Comparison of ENCODE assay signal across 8 cellular contexts in the genomic region with DNA sequence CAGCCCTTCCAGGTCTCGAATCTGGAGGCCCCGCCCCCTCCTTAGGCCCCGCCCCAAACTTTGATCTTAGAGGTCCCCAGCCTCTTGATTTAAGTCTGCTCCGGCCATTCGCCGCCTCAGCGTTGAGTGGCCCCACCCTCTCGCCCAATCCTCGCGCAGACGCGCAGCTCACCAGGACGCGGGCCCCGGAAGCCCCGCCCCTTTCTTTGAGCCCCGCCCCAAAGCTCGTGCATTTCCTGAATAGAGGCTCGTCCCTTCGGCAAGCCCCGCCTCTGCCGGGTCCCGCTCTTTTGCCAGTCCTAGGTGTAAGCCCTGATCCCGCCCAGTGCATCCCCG. TPM values are rescaled to one million over a fixed set of nuclear protein-coding genes. Genes with fewer than 3 reads are reported as not detected.
DNase-seq lines count a peak whose midpoint lies in the region; ATAC-seq and TF ChIP-seq lines count a peak whose summit lies in the region.

No MANE protein-coding gene starts in this region.

- POLR2A ChIA-PET in SK-N-SH (lab: Yijun Ruan, JAX): interaction anchor here (0.6 to 1.8 kb wide), 5 partner anchors 9 to 661 kb away, joined by 3 to 6 read pairs (median 3); partner anchors contain the start of gene MIF

- peaks cover 17 to 34% of the 10 kb centered on the region in 2 experiments for H3K36me3 ChIP-seq in SK-N-SH (replicated peaks in 1 of 2; ENCODE audit: control insufficient read depth in 1 of 2, insufficient read depth in 2 of 2, low read length in 1 of 2)
- no peaks in the 10 kb centered on the region for H3K36me3 ChIP-seq in testis (ENCODE audit: low read depth, missing control alignments)

- CTCF ChIA-PET in SK-N-SH (lab: Yijun Ruan, JAX): no interaction called here

- H3K4me1 ChIP-seq in SK-N-SH (ENCODE audit: control insufficient read depth in 1 of 2, insufficient read depth in 2 of 2, low read depth in 1 of 2, low read length in 1 of 2): peaks cover 16 to 23% of the 10 kb centered on the region in 2 experiments; a peak in 3 of 4 replicates
- peaks cover 39% of the 10 kb centered on the region for H3K4me1 ChIP-seq in testis

- peak overlapping the region; percentile 91 for H2AFZ ChIP-seq in SK-N-SH (ENCODE audit: low read depth)

- peak overlapping the region; percentile 97 for H3K9ac ChIP-seq in SK-N-SH

- ATAC-seq in activated naive CD4-positive, alpha-beta T cell treated with anti-CD3 and anti-CD28 coated beads, Interleukin-2, amount 50 U/mL, for 72 hours: peak; percentile 85 to 89

- H3K27me3 ChIP-seq in SK-N-SH (ENCODE audit: insufficient read depth): no peaks in the 10 kb centered on the region
- no peaks in the 10 kb centered on the region for H3K27me3 ChIP-seq in testis

- peak overlapping the region; percentile 96 for H3K4me2 ChIP-seq in SK-N-SH

- H3K4me3 ChIP-seq in NB4 (ENCODE audit: low read depth, low read length): peak overlapping the region; percentile 97
- peak overlapping the region; percentile 97 to 99 for H3K4me3 ChIP-seq in SK-N-SH (ENCODE audit: low read depth in 2 of 2, low read length in 1 of 2)
- H3K4me3 ChIP-seq in testis: peak overlapping the region; percentile 84 to 97

- no peaks in the 10 kb centered on the region for H3F3A ChIP-seq in SK-N-SH (replicated peaks; ENCODE audit: insufficient read depth)

- WGBS in SK-N-SH (ENCODE audit: low lambda C conversion rate): 1% methylated on average over 19 of the region's 25 CpGs
- 0 to 2% methylated on average over 16 to 24 of the region's 25 CpGs for WGBS in testis, 2 donors

- peaks cover 34% of the 10 kb centered on the region for H3K36me3 Mint-ChIP-seq in HFFc6 (ENCODE audit: low read depth)
- peaks cover 36 to 38% of the 10 kb centered on the region in 2 donors for H3K36me3 Mint-ChIP-seq in activated naive CD4-positive, alpha-beta T cell treated with anti-CD3 and anti-CD28 coated beads, Interleukin-2, amount 50 U/mL, for 72 hours

- intact Hi-C loops in testis (cut with DNase I; ENCODE audit: low total_unique reads): no loop called here

- peak overlapping the region; percentile 97 for H3K27ac Mint-ChIP-seq in HFFc6
- peak overlapping the region; percentile 96 to 98 for H3K27ac Mint-ChIP-seq in activated naive CD4-positive, alpha-beta T cell treated with anti-CD3 and anti-CD28 coated beads, Interleukin-2, amount 50 U/mL, for 72 hours

- H3K9me3 Mint-ChIP-seq in HFFc6: no peaks in the 10 kb centered on the region
- H3K9me3 Mint-ChIP-seq in activated naive CD4-positive, alpha-beta T cell treated with anti-CD3 and anti-CD28 coated beads, Interleukin-2, amount 50 U/mL, for 72 hours: no peaks in the 10 kb centered on the region

- H3K9me3 ChIP-seq in SK-N-SH (no peaks in the 10 kb centered on the region), testis (no peaks in the 10 kb centered on the region)

- H3K4me1 Mint-ChIP-seq in HFFc6 (ENCODE audit: low read depth): peaks cover 54% of the 10 kb centered on the region

- H3K27ac ChIP-seq in SK-N-SH (ENCODE audit: low read depth in 2 of 2, low read length in 1 of 2): peak overlapping the region; percentile 97 to 98
- H3K27ac ChIP-seq in testis: peak overlapping the region; percentile 94 to 98

- no peak for TF ChIP-seq EP300 in SK-N-SH (IDR thresholded peaks at IDR 0.05; ENCODE audit: borderline replicate concordance in 1 of 2, low read depth in 1 of 2, low read length in 1 of 2)

- H3K4me3 Mint-ChIP-seq in HFFc6: peak overlapping the region; percentile 97

- TF ChIP-seq POLR2A in NB4 (IDR thresholded peaks at IDR 0.05; ENCODE audit: extremely low read depth, insufficient read length): peak; percentile 16
- TF ChIP-seq POLR2A in testis (IDR thresholded peaks at IDR 0.05): no peak

- peaks cover 91% of the 10 kb centered on the region for H3K79me2 ChIP-seq in SK-N-SH (ENCODE audit: insufficient read depth)

- no peaks in the 10 kb centered on the region for H3K9me2 ChIP-seq in SK-N-SH

- H4K20me1 ChIP-seq in SK-N-SH (ENCODE audit: insufficient read depth): peaks cover 21% of the 10 kb centered on the region

- peaks cover 3% of the 10 kb centered on the region for H3K27me3 Mint-ChIP-seq in HFFc6 (ENCODE audit: insufficient read depth)

- no peak for TF ChIP-seq RAD21 in SK-N-SH (IDR thresholded peaks at IDR 0.05; ENCODE audit: low read length)

- DNase-seq in GM04503 (ENCODE audit: low read depth) (peak; percentile 86), HFFc6 (peak; percentile 98), NB4 (ENCODE audit: low read depth) (peak; percentile 98), SK-N-SH (peak; percentile 99), glomerular endothelial cell (ENCODE audit: extremely low read depth, low read depth, low spot score) (peak; percentile 71), occipital lobe (lab: John Stamatoyannopoulos, UW) (peak; percentile 99), testis (peak; percentile 100)
- peak; percentile 97 to 98 for DNase-seq in activated naive CD4-positive, alpha-beta T cell treated with anti-CD3 and anti-CD28 coated beads, Interleukin-2, amount 50 U/mL, for 72 hours (ENCODE audit: low spot score in 2 of 2)

- TF ChIP-seq CTCF in HFFc6 (IDR thresholded peaks at IDR 0.05) (no peak), NB4 (IDR thresholded peaks at IDR 0.05; ENCODE audit: low read depth, low read length) (no peak), SK-N-SH (IDR thresholded peaks at IDR 0.05) (no peak), testis (IDR thresholded peaks at IDR 0.05) (no peak)

TF ChIP-seq in SK-N-SH, 30 proteins besides CTCF, POLR2A, EP300 and RAD21 (continues in another document):
- no peak for TF ChIP-seq FOXJ3 (CRISPR knock-in tag; IDR thresholded peaks at IDR 0.05)

RNA-seq across cellular contexts. Expression of gene GUCD1, which starts 0.2 kb away (rescaled TPM):
- 10 to 100 TPM; 82.4 to 99.5 (median 89.0) TPM for total RNA-seq in HFFc6 (2021; fragmentation: NEBNext Ultra II Directional; extraction: Animal tissue kit (Norgen Biotek cat#: 25700))
- 71.0 and 80.7 TPM in 2 replicates for polyA plus RNA-seq in SK-N-SH (2012; rRNA removed)
- polyA plus RNA-seq in SK-N-SH (2012; cell fraction: cytosol; rRNA removed): 41.7 and 56.7 TPM in 2 replicates
- polyA plus RNA-seq in SK-N-SH (2012; cell fraction: nucleus; rRNA removed): 80.2 and 104 TPM in 2 replicates
- total RNA-seq in activated naive CD4-positive, alpha-beta T cell treated with anti-CD3 and anti-CD28 coated beads, Interleukin-2, amount 50 U/mL, for 72 hours: 100 to 1,000 TPM; 106 to 137 TPM
- total RNA-seq in glomerular endothelial cell: 116 and 135 TPM in 2 replicates
- total RNA-seq in occipital lobe: 48.7 TPM
- total RNA-seq in testis: 100 to 1,000 TPM in 1 of 2 donors, 10 to 100 TPM in 1; 91.7 to 123 TPM
- 93.6 TPM for polyA plus RNA-seq in testis (ENCODE audit: insufficient read depth, low read depth, low replicate concordance)

RNA-seq across cellular contexts. Expression of gene SNRPD3, which starts 0.7 kb away (rescaled TPM):
- 100 to 1,000 TPM in 5 of 6 experiments, 10 to 100 TPM in 1; 98.9 to 108 (median 104) TPM for total RNA-seq in HFFc6 (2021; fragmentation: NEBNext Ultra II Directional; extraction: Animal tissue kit (Norgen Biotek cat#: 25700))
- polyA plus RNA-seq in SK-N-SH (2012; rRNA removed): 177 and 212 TPM in 2 replicates
- 176 and 201 TPM in 2 replicates for polyA plus RNA-seq in SK-N-SH (2012; cell fraction: cytosol; rRNA removed)
- polyA plus RNA-seq in SK-N-SH (2012; cell fraction: nucleus; rRNA removed): 95.0 and 101 TPM in 2 replicates
- 100 to 1,000 TPM; 115 to 138 TPM for total RNA-seq in activated naive CD4-positive, alpha-beta T cell treated with anti-CD3 and anti-CD28 coated beads, Interleukin-2, amount 50 U/mL, for 72 hours
- total RNA-seq in glomerular endothelial cell: 163 and 240 TPM in 2 replicates
- total RNA-seq in occipital lobe: 124 TPM
- 100 to 1,000 TPM; 117 to 175 TPM for total RNA-seq in testis
- 75.5 TPM for polyA plus RNA-seq in testis (ENCODE audit: insufficient read depth, low read depth, low replicate concordance)

RNA-seq across cellular contexts. Expression of gene LRRC75B, which starts 37.7 kb away (rescaled TPM):
- total RNA-seq in HFFc6 (2021; fragmentation: NEBNext Ultra II Directional; extraction: Animal tissue kit (Norgen Biotek cat#: 25700)): 1 to 10 TPM in 3 of 6 experiments, under 1 TPM in 3; 0.87 to 1.6 (median 1.0) TPM
- 11.0 and 12.3 TPM in 2 replicates for polyA plus RNA-seq in SK-N-SH (2012; rRNA removed)
- polyA plus RNA-seq in SK-N-SH (2012; cell fraction: cytosol; rRNA removed): 3.1 and 5.2 TPM in 2 replicates
- polyA plus RNA-seq in SK-N-SH (2012; cell fraction: nucleus; rRNA removed): 65.6 and 88.9 TPM in 2 replicates
- 1 to 10 TPM in 1 of 2 donors, under 1 TPM in 1; 0.91 to 1.1 TPM for total RNA-seq in activated naive CD4-positive, alpha-beta T cell treated with anti-CD3 and anti-CD28 coated beads, Interleukin-2, amount 50 U/mL, for 72 hours
- total RNA-seq in glomerular endothelial cell: 11.9 and 12.2 TPM in 2 replicates
- 5.3 TPM for total RNA-seq in occipital lobe
- total RNA-seq in testis: 100 to 1,000 TPM; 120 to 162 TPM
- polyA plus RNA-seq in testis (ENCODE audit: insufficient read depth, low read depth, low replicate concordance): 33.0 TPM

RNA-seq across cellular contexts. Expression of gene GGT1, which starts 47.9 kb away (rescaled TPM):
- total RNA-seq in HFFc6 (2021; fragmentation: NEBNext Ultra II Directional; extraction: Animal tissue kit (Norgen Biotek cat#: 25700)): 1 to 10 TPM in 5 of 6 experiments, under 1 TPM in 1; 0.89 to 2.8 (median 1.4) TPM
- polyA plus RNA-seq in SK-N-SH (2012; rRNA removed) (1.6 and 1.8 TPM in 2 replicates), testis (ENCODE audit: insufficient read depth, low read depth, low replicate concordance) (23.1 TPM)
- 0.45 and 0.63 TPM in 2 replicates for polyA plus RNA-seq in SK-N-SH (2012; cell fraction: cytosol; rRNA removed)
- 7.0 and 9.8 TPM in 2 replicates for polyA plus RNA-seq in SK-N-SH (2012; cell fraction: nucleus; rRNA removed)
- total RNA-seq in activated naive CD4-positive, alpha-beta T cell treated with anti-CD3 and anti-CD28 coated beads, Interleukin-2, amount 50 U/mL, for 72 hours: 10 to 100 TPM; 31.3 to 48.4 TPM
- total RNA-seq in glomerular endothelial cell (8.2 and 18.7 TPM in 2 replicates), occipital lobe (2.2 TPM), testis (10 to 100 TPM; 75.3 to 78.2 TPM)

RNA-seq across cellular contexts. Expression of gene UPB1, which starts 60.0 kb away (rescaled TPM):
- under 1 TPM in 4 of 6 experiments, not detected in 2; 0.07 to 0.14 (median 0.12) TPM for total RNA-seq in HFFc6 (2021; fragmentation: NEBNext Ultra II Directional; extraction: Animal tissue kit (Norgen Biotek cat#: 25700))
- polyA plus RNA-seq in SK-N-SH (2012; rRNA removed) (0.30 and 0.49 TPM in 2 replicates), testis (ENCODE audit: insufficient read depth, low read depth, low replicate concordance) (6.7 TPM)
- 0.14 and 0.20 TPM in 2 replicates for polyA plus RNA-seq in SK-N-SH (2012; cell fraction: cytosol; rRNA removed)
- polyA plus RNA-seq in SK-N-SH (2012; cell fraction: nucleus; rRNA removed): 1.4 and 1.7 TPM in 2 replicates
- under 1 TPM; 0.23 to 0.57 TPM for total RNA-seq in activated naive CD4-positive, alpha-beta T cell treated with anti-CD3 and anti-CD28 coated beads, Interleukin-2, amount 50 U/mL, for 72 hours
- total RNA-seq in glomerular endothelial cell (0.24 and 0.35 TPM in 2 replicates), occipital lobe (not detected), testis (10 to 100 TPM; 11.5 to 12.1 TPM)

Comparison
In these comparisons a context has a peak if more than half of its experiments do, and no peak if none do; other contexts are left out.
1. Peak in every context shown above with its lines: DNase-seq, ATAC-seq, H3K4me3 ChIP-seq and H3K27ac ChIP-seq.